23 cellular contexts compared by ENCODE assay signal in genomic region chr17:78014651-78015050, GRCh38. TPM values are rescaled to one million over a fixed set of nuclear protein-coding genes. Genes with fewer than 3 reads are reported as not detected.
DNase-seq lines count a peak whose midpoint lies in the region; ATAC-seq and TF ChIP-seq lines count a peak whose summit lies in the region.
"Had no signal": no experiment of that assay in that cellular context is flagged by ENCODE, and none has a peak within 500 bp of the region (broad histone marks: within the 10 kb centered on the region; RNA-seq: fewer than 3 reads in every experiment).

No MANE protein-coding gene starts in this region.

- no peak overlapping the region for H3K4me3 ChIP-seq in endodermal cell (ENCODE audit: low read length)
- H3K4me3 ChIP-seq in CD8-positive, alpha-beta T cell (ENCODE audit: low read depth, low read length) = no peak overlapping the region
- H3K4me3 ChIP-seq: GM12878, GM23338, HAP-1, PC-9, SK-N-MC had no signal

- DNase-seq in DMS 273 (lab: John Stamatoyannopoulos, UW; ENCODE audit: unreplicated experiment) (peak; percentile 10), DMS 273 treated with DMSO at 0.1 percent for 48 hours (lab: John Stamatoyannopoulos, UW) (no peak), Ammon's horn (ENCODE audit: low spot score) (peak; percentile 66), NCI-H2171 (lab: John Stamatoyannopoulos, UW) (peak; percentile 37), endodermal cell (peak; percentile 29), superior temporal gyrus (ENCODE audit: extremely low spot score) (no peak)
- no peak for DNase-seq in CD8-positive, alpha-beta T cell
- DNase-seq: ACHN, DMS79 treated with DMSO at 0.1 percent for 48 hours, KBM-7, MM.1S, NCI-H1048, NCI-H1417 treated with DMSO at 0.1 percent for 48 hours, NCI-H2029 treated with DMSO at 0.1 percent for 48 hours, PC-9, RPMI8226, SHP77 treated with DMSO at 0.1 percent for 48 hours had no signal

- H3K36me3 ChIP-seq in endodermal cell (ENCODE audit: control insufficient read depth, insufficient read depth, low read length) = peaks cover 33% of the 10 kb centered on the region
- peaks cover 3% of the 10 kb centered on the region for H3K36me3 ChIP-seq in CD8-positive, alpha-beta T cell (ENCODE audit: insufficient read depth, low read length)
- H3K36me3 ChIP-seq: HAP-1 had no signal

- peaks cover 2% of the 10 kb centered on the region for H3K36me3 Mint-ChIP-seq in endodermal cell (ENCODE audit: low read depth)
- peaks cover 46% of the 10 kb centered on the region for H3K36me3 Mint-ChIP-seq in CD8-positive, alpha-beta T cell

- H3K9me3 Mint-ChIP-seq in endodermal cell = no peaks in the 10 kb centered on the region
- H3K9me3 Mint-ChIP-seq in CD8-positive, alpha-beta T cell = no peaks in the 10 kb centered on the region
- H3K9me3 Mint-ChIP-seq: GM23338 had no signal

- no peak for TF ChIP-seq CTCF in endodermal cell (conservative IDR thresholded peaks at IDR 0.05)
- TF ChIP-seq CTCF in CD8-positive, alpha-beta T cell (IDR thresholded peaks at IDR 0.05) = no peak

- no peak for ATAC-seq in CD8-positive, alpha-beta T cell
- no peak for ATAC-seq in HG02885 (IDR thresholded peaks at IDR 0.05; ENCODE audit: poor library complexity, unreplicated experiment)

- intact Hi-C loops in CD8-positive, alpha-beta T cell (cut with DNase I, micrococcal nuclease) = loop anchor here (1.0 to 10.0 kb wide), 5 partner anchors 97 to 610 kb away; no protein-coding TSS in a partner anchor

- H3K27me3 Mint-ChIP-seq in endodermal cell (ENCODE audit: insufficient read depth) = no peaks in the 10 kb centered on the region
- H3K27me3 Mint-ChIP-seq in CD8-positive, alpha-beta T cell (ENCODE audit: low read depth) = no peaks in the 10 kb centered on the region

- no peak overlapping the region for H3K4me3 Mint-ChIP-seq in endodermal cell
- H3K4me3 Mint-ChIP-seq in CD8-positive, alpha-beta T cell = no peak overlapping the region
- H3K4me3 Mint-ChIP-seq: GM23338 had no signal

- no peak overlapping the region for H3K27ac ChIP-seq in endodermal cell (ENCODE audit: low read depth, low read length)
- H3K27ac ChIP-seq in CD8-positive, alpha-beta T cell (ENCODE audit: low read depth, low read length) = no peak overlapping the region
- H3K27ac ChIP-seq: 22Rv1, PC-9, SK-N-MC had no signal

- no peak overlapping the region for H3K9ac ChIP-seq in endodermal cell (ENCODE audit: extremely low read depth, low read length, poor library complexity, severe bottlenecking)

- POLR2A ChIA-PET in CD8-positive, alpha-beta T cell (lab: Charles Lee) = interaction anchor here (1.2 to 3.6 kb wide), 3 partner anchors 57 to 195 kb away, joined by 4 to 24 read pairs (median 11); partner anchors contain the start of gene TNRC6C

- H3K4me1 ChIP-seq in endodermal cell (ENCODE audit: control insufficient read depth, insufficient read depth, low read length) = peaks cover 5% of the 10 kb centered on the region
- peaks cover 18% of the 10 kb centered on the region for H3K4me1 ChIP-seq in CD8-positive, alpha-beta T cell (ENCODE audit: insufficient read depth, low read length)
- H3K4me1 ChIP-seq: HAP-1 had no signal

- CTCF ChIA-PET in CD8-positive, alpha-beta T cell (lab: Charles Lee) = interaction anchor here (0.6 to 5.8 kb wide), 40 partner anchors 10 to 692 kb away, joined by 3 to 106 read pairs (median 6); no protein-coding TSS in a partner anchor

- H3K9me3 ChIP-seq in endodermal cell (ENCODE audit: control insufficient read depth, low read length) = no peaks in the 10 kb centered on the region
- no peaks in the 10 kb centered on the region for H3K9me3 ChIP-seq in CD8-positive, alpha-beta T cell (ENCODE audit: low read length)
- H3K9me3 ChIP-seq: HAP-1 had no signal

- H3K27ac Mint-ChIP-seq in endodermal cell = no peak overlapping the region
- no peak overlapping the region for H3K27ac Mint-ChIP-seq in CD8-positive, alpha-beta T cell
- H3K27ac Mint-ChIP-seq: GM23338 had no signal

- peaks cover 4% of the 10 kb centered on the region for H3K4me1 Mint-ChIP-seq in endodermal cell
- peaks cover 42% of the 10 kb centered on the region for H3K4me1 Mint-ChIP-seq in CD8-positive, alpha-beta T cell (ENCODE audit: low read depth)

- WGBS in endodermal cell (ENCODE audit: insufficient coverage in 1 of 2, insufficient read length in 1 of 2), 2 experiments = 88 to 91% methylated on average over 1 to 5 of the region's 5 CpGs

- no peaks in the 10 kb centered on the region for H3K27me3 ChIP-seq in endodermal cell (ENCODE audit: control insufficient read depth, insufficient read depth, low read length, poor library complexity, severe bottlenecking)
- no peaks in the 10 kb centered on the region for H3K27me3 ChIP-seq in CD8-positive, alpha-beta T cell (ENCODE audit: insufficient read depth, low read length)

RNA-seq across cellular contexts. Expression of gene TNRC6C, which starts 56.1 kb away (rescaled TPM):
- 10 to 100 TPM; 22.4 to 40.2 TPM for total RNA-seq in endodermal cell
- polyA plus RNA-seq in endodermal cell (2013, experiment 1 of 2) = 10.8 TPM
- polyA plus RNA-seq in endodermal cell (2013, experiment 2 of 2) = 10.1 TPM
- total RNA-seq in CD8-positive, alpha-beta T cell = 10 to 100 TPM; 49.3 to 53.8 TPM

Comparison
In these comparisons a context has a peak if more than half of its experiments do, and no peak if none do; other contexts are left out.
1. DNase-seq: peak in DMS 273 (single experiment), Ammon's horn (single experiment), NCI-H2171 (single experiment) and endodermal cell (single experiment); none in DMS 273 treated with DMSO at 0.1 percent for 48 hours (single experiment), CD8-positive, alpha-beta T cell (0 of 7) and superior temporal gyrus (single experiment).